In genomic region chrX:41868392-41868977, GRCh38 we compare ENCODE assay signal across 32 cellular contexts. TPM values are rescaled to one million over a fixed set of nuclear protein-coding genes. Genes with fewer than 3 reads are reported as not detected.
DNase-seq lines count a peak whose midpoint lies in the region; ATAC-seq, FAIRE-seq and TF ChIP-seq lines count a peak whose summit lies in the region.
"Had no signal": no experiment of that assay in that cellular context is flagged by ENCODE, and none has a peak within 500 bp of the region (broad histone marks: within the 10 kb centered on the region; RNA-seq: fewer than 3 reads in every experiment).

No MANE protein-coding gene starts in this region.

- in situ Hi-C loops in GM12878 (cut with MboI) (no loop called here), ACHN (cut with HindIII; ENCODE audit: low pct_ligation_motif_present, low pct_unique_long_range_greater_than_20kb, low sequenced_read_pairs) (no loop called here)

- SMC1A ChIA-PET in GM12878 (lab: Charles Lee; ENCODE audit: uncharacterized antibody, unreplicated experiment), result interaction anchor here (0.7 to 2.6 kb wide), 8 partner anchors 9 to 52 kb away, joined by 3 to 15 read pairs (median 6); no protein-coding TSS in a partner anchor

- TF ChIP-seq CTCF in GM12878 (IDR thresholded peaks at IDR 0.05 in 2 of 3, conservative IDR thresholded peaks at IDR 0.05 in 1 of 3; ENCODE audit: control insufficient read depth in 2 of 3, extremely low read depth in 1 of 3, insufficient read depth in 1 of 3, low read depth in 3 of 3, low read length in 3 of 3), result no peak

- no peak for TF ChIP-seq POLR2A in GM12878 (IDR thresholded peaks at IDR 0.05; ENCODE audit: low read depth, low read length)

- TF ChIP-seq EP300 in GM12878 (IDR thresholded peaks at IDR 0.05; ENCODE audit: borderline replicate concordance in 1 of 2, control insufficient read depth in 1 of 2, low read depth in 2 of 2, low read length in 2 of 2), result no peak

- peaks cover 7% of the 10 kb centered on the region for H3K36me3 Mint-ChIP-seq in activated naive CD8-positive, alpha-beta T cell
- no peaks in the 10 kb centered on the region for H3K36me3 Mint-ChIP-seq in activated naive CD8-positive, alpha-beta T cell treated with anti-CD3 and anti-CD28 coated beads, Interleukin-2, amount 50 U/mL, for 24 hours (ENCODE audit: low read depth)
- H3K36me3 Mint-ChIP-seq in stimulated activated effector memory CD8-positive, alpha-beta T cell treated with anti-CD3 and anti-CD28 coated beads, Interleukin-12 subunit alpha, Interleukin-12 subunit beta, amount 100 ng/mL, for 72 hours, result no peaks in the 10 kb centered on the region
- H3K36me3 Mint-ChIP-seq: memory B cell had no signal

- POLR2A ChIA-PET in GM12878 (lab: Charles Lee), result interaction anchor here (0.6 to 1.5 kb wide), 3 partner anchors 11 to 1341 kb away, joined by 3 to 6 read pairs (median 4); no protein-coding TSS in a partner anchor

- no peak for DNase-seq in activated naive CD8-positive, alpha-beta T cell treated with anti-CD3 and anti-CD28 coated beads, Interleukin-2, amount 50 U/mL, for 24 hours
- DNase-seq in NCI-H2227 (lab: John Stamatoyannopoulos, UW; ENCODE audit: unreplicated experiment), result peak; percentile 21
- DNase-seq in GM12878 (ENCODE audit: low read depth, low spot score), result no peak
- DNase-seq in stimulated activated effector memory CD8-positive, alpha-beta T cell treated with anti-CD3 and anti-CD28 coated beads, Interleukin-12 subunit alpha, Interleukin-12 subunit beta, amount 100 ng/mL, for 72 hours (ENCODE audit: low spot score in 2 of 2), result no peak
- no peak for DNase-seq in ACHN
- DNase-seq in GM19238 (ENCODE audit: insufficient read length, low spot score), result no peak
- DNase-seq: activated CD4-positive, CD25-positive, alpha-beta regulatory T cell treated with anti-CD3 and anti-CD28 coated beads, Interleukin-2, amount 50 U/mL, for 72 hours; activated naive CD4-positive, alpha-beta T cell treated with anti-CD3 and anti-CD28 coated beads, Interleukin-2, amount 10 ng/mL, durations not matched to agents 7 days and 5 days; activated T-cell treated with anti-CD3 and anti-CD28 coated beads, Interleukin-2, amount 50 U/mL, for 4 hours; aorta; cortex of kidney; endodermal cell; GOT3; hypothalamus; NCI-H1694; NCI-H526 treated with DMSO at 0.1 percent for 48 hours; OCI-M1; sigmoid colon; stimulated activated CD4-positive, alpha-beta T cell treated with anti-CD3 and anti-CD28 coated beads, Interleukin-4, amount 100 ng/mL, for 4 hours; stimulated activated naive CD4-positive, alpha-beta T cell; uterus had no signal

- no peak overlapping the region for H3K4me2 ChIP-seq in GM12878 (ENCODE audit: control insufficient read depth, insufficient read depth)

- WGBS in GM12878 (ENCODE audit: insufficient coverage, insufficient replicate concordance, low lambda C conversion rate, missing lambda C conversion rate), result 64% methylated on average over 3 of the region's 3 CpGs

- H3K4me3 ChIP-seq in GM12878, result no peak overlapping the region
- H3K4me3 ChIP-seq: cardiac muscle cell, sigmoid colon, SK-N-MC, thoracic aorta, uterus had no signal

- intact Hi-C loops in GM12878 (cut with micrococcal nuclease; ENCODE audit: unreplicated experiment), result no loop called here

- peaks cover 0 to 2% of the 10 kb centered on the region in 2 experiments; a peak in 1 of 4 replicates for H3K36me3 ChIP-seq in GM12878 (ENCODE audit: control insufficient read depth in 2 of 2, insufficient read depth in 2 of 2, low read length in 1 of 2)
- H3K36me3 ChIP-seq: cardiac muscle cell, neutrophil, sigmoid colon, thoracic aorta, uterus had no signal

- CTCF ChIA-PET in GM12878 (lab: Yijun Ruan, JAX), result interaction anchor here (0.7 to 1.5 kb wide), 2 partner anchors 12 to 15 kb away, joined by 3 read pairs; no protein-coding TSS in a partner anchor

- no peak overlapping the region for H3K27ac ChIP-seq in GM12878 (ENCODE audit: control insufficient read depth, insufficient read depth)
- H3K27ac ChIP-seq: cardiac muscle cell, HL-60, neutrophil, sigmoid colon, SK-N-MC, thoracic aorta, uterus had no signal

- H3K27ac Mint-ChIP-seq in activated naive CD8-positive, alpha-beta T cell, result peak overlapping the region; percentile 71
- H3K27ac Mint-ChIP-seq in activated naive CD8-positive, alpha-beta T cell treated with anti-CD3 and anti-CD28 coated beads, Interleukin-2, amount 50 U/mL, for 24 hours, result no peak overlapping the region
- peak overlapping the region; percentile 20 for H3K27ac Mint-ChIP-seq in stimulated activated effector memory CD8-positive, alpha-beta T cell treated with anti-CD3 and anti-CD28 coated beads, Interleukin-12 subunit alpha, Interleukin-12 subunit beta, amount 100 ng/mL, for 72 hours
- H3K27ac Mint-ChIP-seq: activated naive CD4-positive, alpha-beta T cell treated with anti-CD3 and anti-CD28 coated beads, Interleukin-2, amount 10 ng/mL, durations not matched to agents 7 days and 5 days; endodermal cell; memory B cell; T-helper 1 cell treated with Interleukin-12 subunit alpha and Interleukin-12 subunit beta and Interleukin-4 antibody, amounts not matched to agents 30 μg/mL and 1 μg/mL, for 36 hours had no signal

- no peaks in the 10 kb centered on the region for H3K27me3 ChIP-seq in GM12878 (replicated peaks in 1 of 2; ENCODE audit: control insufficient read depth in 2 of 2, insufficient read depth in 2 of 2, low read length in 1 of 2)
- H3K27me3 ChIP-seq: cardiac muscle cell, neutrophil, sigmoid colon, uterus had no signal

- peaks cover 4% of the 10 kb centered on the region for H3K9me3 Mint-ChIP-seq in activated naive CD8-positive, alpha-beta T cell (ENCODE audit: low read depth)
- H3K9me3 Mint-ChIP-seq in activated naive CD8-positive, alpha-beta T cell treated with anti-CD3 and anti-CD28 coated beads, Interleukin-2, amount 50 U/mL, for 24 hours, result no peaks in the 10 kb centered on the region
- H3K9me3 Mint-ChIP-seq in stimulated activated effector memory CD8-positive, alpha-beta T cell treated with anti-CD3 and anti-CD28 coated beads, Interleukin-12 subunit alpha, Interleukin-12 subunit beta, amount 100 ng/mL, for 72 hours, result no peaks in the 10 kb centered on the region
- H3K9me3 Mint-ChIP-seq: activated naive CD4-positive, alpha-beta T cell treated with anti-CD3 and anti-CD28 coated beads, Interleukin-2, amount 10 ng/mL, durations not matched to agents 7 days and 5 days; T-helper 1 cell treated with Interleukin-12 subunit alpha and Interleukin-12 subunit beta and Interleukin-4 antibody, amounts not matched to agents 30 μg/mL and 1 μg/mL, for 36 hours had no signal

- H2AFZ ChIP-seq in GM12878 (ENCODE audit: control insufficient read depth, low read depth, low read length), result no peak overlapping the region

- FAIRE-seq in GM12878 (lab: Jason Lieb, UNC), result no peak
- FAIRE-seq: frontal cortex, GM12892 had no signal

- ATAC-seq in activated naive CD8-positive, alpha-beta T cell treated with anti-CD3 and anti-CD28 coated beads, Interleukin-2, amount 50 U/mL, for 24 hours, result no peak
- ATAC-seq in GM12878, result peak; percentile 66
- ATAC-seq in stimulated activated effector memory CD8-positive, alpha-beta T cell treated with anti-CD3 and anti-CD28 coated beads, Interleukin-12 subunit alpha, Interleukin-12 subunit beta, amount 100 ng/mL, for 72 hours, result no peak
- ATAC-seq: activated T-cell treated with anti-CD3 and anti-CD28 coated beads, Interleukin-2, amount 50 U/mL, for 4 hours; left lobe of liver had no signal

- no peaks in the 10 kb centered on the region for H3K27me3 Mint-ChIP-seq in activated naive CD8-positive, alpha-beta T cell
- no peaks in the 10 kb centered on the region for H3K27me3 Mint-ChIP-seq in activated naive CD8-positive, alpha-beta T cell treated with anti-CD3 and anti-CD28 coated beads, Interleukin-2, amount 50 U/mL, for 24 hours
- H3K27me3 Mint-ChIP-seq: activated naive CD4-positive, alpha-beta T cell treated with anti-CD3 and anti-CD28 coated beads, Interleukin-2, amount 10 ng/mL, durations not matched to agents 7 days and 5 days; memory B cell had no signal

- H3K4me3 Mint-ChIP-seq in activated naive CD8-positive, alpha-beta T cell, result no peak overlapping the region
- H3K4me3 Mint-ChIP-seq in activated naive CD8-positive, alpha-beta T cell treated with anti-CD3 and anti-CD28 coated beads, Interleukin-2, amount 50 U/mL, for 24 hours, result no peak overlapping the region
- no peak overlapping the region for H3K4me3 Mint-ChIP-seq in stimulated activated effector memory CD8-positive, alpha-beta T cell treated with anti-CD3 and anti-CD28 coated beads, Interleukin-12 subunit alpha, Interleukin-12 subunit beta, amount 100 ng/mL, for 72 hours
- H3K4me3 Mint-ChIP-seq: activated naive CD4-positive, alpha-beta T cell treated with anti-CD3 and anti-CD28 coated beads, Interleukin-2, amount 10 ng/mL, durations not matched to agents 7 days and 5 days; activated T-cell treated with anti-CD3 and anti-CD28 coated beads, Interleukin-2, amount 50 U/mL, for 4 hours; endodermal cell; memory B cell; T-helper 1 cell treated with Interleukin-12 subunit alpha and Interleukin-12 subunit beta and Interleukin-4 antibody, amounts not matched to agents 30 μg/mL and 1 μg/mL, for 36 hours had no signal

- no peaks in the 10 kb centered on the region for H4K20me1 ChIP-seq in GM12878 (ENCODE audit: control insufficient read depth, insufficient read depth)

- H3K79me2 ChIP-seq in GM12878 (ENCODE audit: control insufficient read depth, insufficient read depth, low read length), result no peaks in the 10 kb centered on the region

- peaks cover 3% of the 10 kb centered on the region; the same call in 1 of the 2 replicates for H3K4me1 ChIP-seq in GM12878 (ENCODE audit: control insufficient read depth, insufficient read depth, low read length)
- H3K4me1 ChIP-seq: sigmoid colon, uterus had no signal

- no peaks in the 10 kb centered on the region for H3K9me3 ChIP-seq in GM12878 (replicated peaks; ENCODE audit: control insufficient read depth, insufficient read depth, low read length)
- H3K9me3 ChIP-seq: neutrophil, sigmoid colon, thoracic aorta, uterus had no signal

- H3K4me1 Mint-ChIP-seq in activated naive CD8-positive, alpha-beta T cell (ENCODE audit: low read depth), result peaks cover 73% of the 10 kb centered on the region
- H3K4me1 Mint-ChIP-seq in activated naive CD8-positive, alpha-beta T cell treated with anti-CD3 and anti-CD28 coated beads, Interleukin-2, amount 50 U/mL, for 24 hours, result peaks cover 65% of the 10 kb centered on the region
- H3K4me1 Mint-ChIP-seq in stimulated activated effector memory CD8-positive, alpha-beta T cell treated with anti-CD3 and anti-CD28 coated beads, Interleukin-12 subunit alpha, Interleukin-12 subunit beta, amount 100 ng/mL, for 72 hours, result peaks cover 51% of the 10 kb centered on the region

- no peak for TF ChIP-seq RAD21 in GM12878 (IDR thresholded peaks at IDR 0.05; ENCODE audit: insufficient read depth, low read depth, low read length)

- BruUV-seq in GM12878 (replicated peaks; lab: Mats Ljungman, UMichigan), result no TSS peak

- RAD21 ChIA-PET in GM12878 (lab: Charles Lee; ENCODE audit: unreplicated experiment), result interaction anchor here (1.1 to 2.9 kb wide), 5 partner anchors 12 to 69 kb away, joined by 3 to 14 read pairs (median 4); partner anchors contain the start of gene CASK

- no peak overlapping the region for H3K9ac ChIP-seq in GM12878 (ENCODE audit: control insufficient read depth, insufficient read depth, low read length)

RNA-seq across cellular contexts. Expression of gene CASK, which starts 54.9 kb away (rescaled TPM):
- total RNA-seq in GM12878 (2013; cell fraction: nucleolus; rRNA removed), result 85.2 and 91.0 TPM in 2 replicates
- 5.2 and 5.8 TPM in 2 replicates for total RNA-seq in GM12878 (2014; rRNA removed)
- total RNA-seq in GM12878 (2014; rRNA removed; fragmentation: Illumina TruSeq; extraction: Trizol), result 7.0 and 8.1 TPM in 2 replicates
- 8.5 and 11.6 TPM in 2 replicates for total RNA-seq in GM12878 (2021)
- 4.4 TPM for polyA plus RNA-seq in GM12878 (2011; ENCODE audit: low read depth)
- 45.9 and 75.3 TPM in 2 replicates for polyA plus RNA-seq in GM12878 (2011; rRNA removed)
- polyA plus RNA-seq in GM12878 (2011; cell fraction: cytosol; rRNA removed), result 19.1 and 21.5 TPM in 2 replicates
- polyA plus RNA-seq in GM12878 (2011; cell fraction: nucleus; rRNA removed), result 42.8 and 44.8 TPM in 2 replicates
- 3.5 and 4.3 TPM in 2 replicates for polyA plus RNA-seq in GM12878 (2012)
- polyA plus RNA-seq in GM12878 (2014; fragmentation: Illumina TruSeq; extraction: Trizol), result 4.9 TPM in 2 replicates
- 1 to 10 TPM; 2.6 to 3.1 TPM for polyA plus RNA-seq in GM12878 (2014; fragmentation: Nextera tagmentation; extraction: Ambion mirVana)
- 3.2 and 4.7 TPM in 2 replicates for polyA plus RNA-seq in GM12878 (2014; rRNA removed)
- 1 to 10 TPM in 1 of 2 experiments, under 1 TPM in 1; 0.60 to 1.9 TPM for polyA plus RNA-seq in GM12878 (2016; fragmentation: Nextera tagmentation; extraction: Ambion mirVana)
- 68.1 and 126 TPM in 2 replicates for polyA minus RNA-seq in GM12878 (2011; rRNA and poly(A)+ RNA removed)
- polyA minus RNA-seq in GM12878 (2011; cell fraction: cytosol; rRNA and poly(A)+ RNA removed), result 22.2 and 30.8 TPM in 2 replicates
- 64.3 and 129 TPM in 2 replicates for polyA minus RNA-seq in GM12878 (2011; cell fraction: nucleus; rRNA and poly(A)+ RNA removed)
